8 cellular contexts compared by ENCODE assay signal in the genomic region with DNA sequence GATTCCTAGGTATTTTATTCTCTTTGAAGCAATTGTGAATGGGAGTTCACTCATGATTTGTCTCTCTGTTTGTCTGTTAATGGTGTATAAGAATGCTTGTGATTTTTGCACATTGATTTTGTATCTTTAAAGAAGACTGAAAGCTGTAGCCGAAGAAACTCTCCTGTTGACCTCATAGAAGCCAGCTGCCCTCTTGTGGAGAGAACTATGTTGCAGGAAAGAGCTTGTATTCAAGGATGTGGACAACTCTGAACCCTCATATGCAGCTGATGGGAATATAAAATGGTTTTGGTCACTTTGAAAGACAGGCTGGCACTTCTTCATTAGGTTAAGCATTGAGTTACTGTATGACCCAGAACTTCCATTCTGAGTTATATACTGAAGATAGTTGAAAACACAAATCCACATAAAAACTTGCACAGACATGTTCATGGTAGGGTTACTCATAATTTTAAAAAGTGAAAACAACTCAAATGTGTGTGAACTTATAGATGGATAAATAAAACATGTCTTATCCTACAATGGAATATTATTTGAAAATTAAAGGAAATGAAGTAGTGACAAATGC.
A peak's percentile ranks its signal among the peaks of the same experiment; 100 is the strongest.
DNase-seq lines count a peak whose midpoint lies in the region; ATAC-seq and TF ChIP-seq lines count a peak whose summit lies in the region.

No MANE protein-coding gene starts in this region.

- H3K9me3 Mint-ChIP-seq in natural killer cell: peaks cover 4 to 7% of the 10 kb centered on the region in 2 donors

- TF ChIP-seq EP300 in sigmoid colon (IDR thresholded peaks at IDR 0.05) (no peak), suprapubic skin (IDR thresholded peaks at IDR 0.05) (no peak)

- TF ChIP-seq POLR2A in sigmoid colon (IDR thresholded peaks at IDR 0.05) (no peak), suprapubic skin (IDR thresholded peaks at IDR 0.05) (no peak)

- no peaks in the 10 kb centered on the region for H3K36me3 ChIP-seq in BJ (ENCODE audit: control insufficient read depth, insufficient read depth, low read length)
- no peaks in the 10 kb centered on the region for H3K36me3 ChIP-seq in sigmoid colon
- H3K36me3 ChIP-seq in suprapubic skin: no peaks in the 10 kb centered on the region

- no peaks in the 10 kb centered on the region for H3K27me3 Mint-ChIP-seq in natural killer cell (ENCODE audit: low read depth in 2 of 2)

- no peak for ATAC-seq in natural killer cell
- ATAC-seq in HG03097 (IDR thresholded peaks at IDR 0.05; ENCODE audit: low FRiP score, unreplicated experiment): no peak

- POLR2A ChIA-PET in BJ (lab: Charles Lee): no interaction called here
- POLR2A ChIA-PET in HEK293T (lab: Yijun Ruan, JAX): no interaction called here

- no peak overlapping the region for H3K27ac ChIP-seq in sigmoid colon
- H3K27ac ChIP-seq in suprapubic skin: no peak overlapping the region

- H3K4me1 ChIP-seq in sigmoid colon (no peaks in the 10 kb centered on the region), suprapubic skin (no peaks in the 10 kb centered on the region)

- WGBS in sigmoid colon, 2 donors: 72% methylated on average over 1 of the region's 1 CpG
- 76% methylated on average over 1 of the region's 1 CpG for WGBS in suprapubic skin

- DNase-seq in BJ (ENCODE audit: low read depth) (no peak), HEK293T (ENCODE audit: extremely low spot score) (peak; percentile 58), SK-N-DZ (ENCODE audit: low spot score) (peak; percentile 41), iPS DF 19.7 (ENCODE audit: low read depth, low spot score) (peak; percentile 15), sigmoid colon (no peak), natural killer cell (no peak), suprapubic skin (ENCODE audit: low spot score in 2 of 2) (no peak)

- no peak overlapping the region for H3K27ac Mint-ChIP-seq in natural killer cell

- H3K4me1 Mint-ChIP-seq in natural killer cell: no peaks in the 10 kb centered on the region

- intact Hi-C loops in sigmoid colon (cut with DNase I) (no loop called here), natural killer cell (cut with micrococcal nuclease) (no loop called here)

- TF ChIP-seq CTCF in BJ (IDR thresholded peaks at IDR 0.05; ENCODE audit: insufficient read depth, low read depth, low read length): peak; percentile 17; the same call in 1 of the 2 replicates
- no peak for TF ChIP-seq CTCF in sigmoid colon (IDR thresholded peaks at IDR 0.05)
- no peak for TF ChIP-seq CTCF in natural killer cell (IDR thresholded peaks at IDR 0.05)
- TF ChIP-seq CTCF in suprapubic skin (IDR thresholded peaks at IDR 0.05): no peak

- H3K27me3 ChIP-seq in BJ (ENCODE audit: control insufficient read depth, insufficient read depth, low read length) (no peaks in the 10 kb centered on the region), sigmoid colon (no peaks in the 10 kb centered on the region), suprapubic skin (no peaks in the 10 kb centered on the region)

- CTCF ChIA-PET in BJ (lab: Yijun Ruan, JAX): no interaction called here
- CTCF ChIA-PET in HEK293T (lab: Yijun Ruan, JAX): interaction anchor here (0.6 to 0.9 kb wide), 3 partner anchors 31 to 79 kb away, joined by 3 to 4 read pairs (median 3); no protein-coding TSS in a partner anchor

- no peak overlapping the region for H3K4me3 Mint-ChIP-seq in natural killer cell

- H3K36me3 Mint-ChIP-seq in natural killer cell: no peaks in the 10 kb centered on the region

- H3K9me3 ChIP-seq in sigmoid colon: no peaks in the 10 kb centered on the region
- no peaks in the 10 kb centered on the region for H3K9me3 ChIP-seq in suprapubic skin

- H3K4me3 ChIP-seq in BJ (ENCODE audit: low read depth, low read length): no peak overlapping the region
- H3K4me3 ChIP-seq in sigmoid colon: no peak overlapping the region
- H3K4me3 ChIP-seq in suprapubic skin: no peak overlapping the region

TF ChIP-seq in HEK293T, 16 proteins besides CTCF, POLR2A, EP300 and RAD21:
- TF ChIP-seq LEF1 (IDR thresholded peaks at IDR 0.05; ENCODE audit: borderline replicate concordance) (no peak), ELF4 (IDR thresholded peaks at IDR 0.05) (no peak), L3MBTL2 (conservative IDR thresholded peaks at IDR 0.05) (no peak), CTBP1 (IDR thresholded peaks at IDR 0.05; ENCODE audit: borderline replicate concordance) (no peak), FOXA1 (IDR thresholded peaks at IDR 0.05) (no peak), HDGF (IDR thresholded peaks at IDR 0.05; ENCODE audit: borderline replicate concordance) (no peak), NFRKB (IDR thresholded peaks at IDR 0.05) (no peak), TARDBP (IDR thresholded peaks at IDR 0.05) (no peak), ARNT (IDR thresholded peaks at IDR 0.05) (no peak), SUZ12 (IDR thresholded peaks at IDR 0.05) (no peak), FOXM1 (IDR thresholded peaks at IDR 0.05; ENCODE audit: borderline replicate concordance) (no peak), ZNF384 (IDR thresholded peaks at IDR 0.05) (no peak), SP1 (IDR thresholded peaks at IDR 0.05) (no peak)
- TF ChIP-seq, protein P1, sequence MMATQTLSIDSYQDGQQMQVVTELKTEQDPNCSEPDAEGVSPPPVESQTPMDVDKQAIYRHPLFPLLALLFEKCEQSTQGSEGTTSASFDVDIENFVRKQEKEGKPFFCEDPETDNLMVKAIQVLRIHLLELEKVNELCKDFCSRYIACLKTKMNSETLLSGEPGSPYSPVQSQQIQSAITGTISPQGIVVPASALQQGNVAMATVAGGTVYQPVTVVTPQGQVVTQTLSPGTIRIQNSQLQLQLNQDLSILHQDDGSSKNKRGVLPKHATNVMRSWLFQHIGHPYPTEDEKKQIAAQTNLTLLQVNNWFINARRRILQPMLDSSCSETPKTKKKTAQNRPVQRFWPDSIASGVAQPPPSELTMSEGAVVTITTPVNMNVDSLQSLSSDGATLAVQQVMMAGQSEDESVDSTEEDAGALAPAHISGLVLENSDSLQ (IDR thresholded peaks at IDR 0.05): no peak

Comparison
In these comparisons a context has a peak if more than half of its experiments do, and no peak if none do; other contexts are left out.
1. DNase-seq: peak in HEK293T (single experiment), SK-N-DZ (single experiment) and iPS DF 19.7 (single experiment); none in BJ (single experiment), sigmoid colon (single experiment), natural killer cell (single experiment) and suprapubic skin (0 of 2).